ENCODE assay signal across 6 cellular contexts in genomic region chr6:127503022-127503421, GRCh38. TPM values are rescaled to one million over a fixed set of nuclear protein-coding genes. Genes with fewer than 3 reads are reported as not detected.
"Had no signal": no experiment of that assay in that cellular context is flagged by ENCODE, and none has a peak within 500 bp of the region (broad histone marks: within the 10 kb centered on the region; RNA-seq: fewer than 3 reads in every experiment).

No MANE protein-coding gene starts in this region.

- H3K4me3 ChIP-seq: K562 had no signal

- ATAC-seq: HepG2, K562 had no signal

- DNase-seq: IMR-90, KBM-7 had no signal

- H3K27ac ChIP-seq: HL-60 had no signal

RNA-seq across cellular contexts. Expression of gene KIAA0408, which starts 43.8 kb away (rescaled TPM):
- total RNA-seq: HepG2, HT-29 had no signal
- polyA plus RNA-seq: HepG2, K562 had no signal
